In genomic region chr12:116662612-116663144, GRCh38 we compare ENCODE assay signal across 8 cellular contexts.
A peak's percentile ranks its signal among the peaks of the same experiment; 100 is the strongest.
DNase-seq lines count a peak whose midpoint lies in the region; ATAC-seq and TF ChIP-seq lines count a peak whose summit lies in the region.

No MANE protein-coding gene starts in this region.

- H2BK15ac ChIP-seq in IMR-90 (ENCODE audit: low read depth, low read length), result no peak overlapping the region

- no peak overlapping the region for H3K56ac ChIP-seq in IMR-90 (ENCODE audit: extremely low read depth, insufficient read depth, low read length)

- H3K4me2 ChIP-seq in IMR-90 (ENCODE audit: low read depth, low read length), result no peak overlapping the region; the same call in 1 of the 2 replicates

- no peak overlapping the region for H4K91ac ChIP-seq in IMR-90 (ENCODE audit: insufficient read depth, low read depth, low read length)

- TF ChIP-seq POLR2A in IMR-90 (IDR thresholded peaks at IDR 0.05; ENCODE audit: low read depth, low read length), result no peak

- H3K4me3 ChIP-seq in AG04450 (ENCODE audit: low read depth, low read length), result no peak overlapping the region
- no peak overlapping the region for H3K4me3 ChIP-seq in IMR-90 (ENCODE audit: insufficient read depth, low read depth, low read length)
- H3K4me3 ChIP-seq in ascending aorta, result no peak overlapping the region

- intact Hi-C loops in IMR-90 (cut with micrococcal nuclease) (no loop called here), ascending aorta (cut with DNase I) (no loop called here)

- no peak overlapping the region for H3K18ac ChIP-seq in IMR-90 (ENCODE audit: low read depth, low read length)

- H3K79me1 ChIP-seq in IMR-90 (ENCODE audit: low read depth in 1 of 2, low read length in 2 of 2), result no peaks in the 10 kb centered on the region

- dilution Hi-C loops in IMR-90 (cut with HindIII; ENCODE audit: low sequenced_read_pairs, unreplicated experiment), result no loop called here

- no peak overlapping the region for H3K9ac ChIP-seq in IMR-90 (ENCODE audit: low read depth, low read length)

- H3K23ac ChIP-seq in IMR-90 (ENCODE audit: low read depth, low read length), result no peak overlapping the region

- H3K27ac ChIP-seq in AG04450 (ENCODE audit: low read depth, low read length) (no peak overlapping the region), IMR-90 (ENCODE audit: insufficient read depth, low read length) (no peak overlapping the region), ascending aorta (no peak overlapping the region)

- peak; percentile 19; the same call in 1 of the 2 replicates for TF ChIP-seq CTCF in AG04450 (IDR thresholded peaks at IDR 0.05; ENCODE audit: low read depth, low read length)
- TF ChIP-seq CTCF in IMR-90 (conservative IDR thresholded peaks at IDR 0.05; ENCODE audit: low read depth, low read length), result no peak
- TF ChIP-seq CTCF in ascending aorta (IDR thresholded peaks at IDR 0.05), result no peak

- H3K36me3 ChIP-seq in IMR-90 (ENCODE audit: control insufficient read depth, insufficient read depth, low read length) (no peaks in the 10 kb centered on the region), ascending aorta (no peaks in the 10 kb centered on the region)

- CTCF ChIA-PET in AG04450 (lab: Charles Lee), result interaction anchor here (0.7 kb wide), 1 partner anchor 41 kb away, joined by 3 read pairs; no protein-coding TSS in a partner anchor
- CTCF ChIA-PET in IMR-90 (lab: Yijun Ruan, JAX), result no interaction called here

- no TSS peak for BruUV-seq in IMR-90 (replicated peaks; lab: Mats Ljungman, UMichigan)

- H3K4me1 ChIP-seq in IMR-90 (ENCODE audit: control insufficient read depth, insufficient read depth, low read length) (peaks cover 8% of the 10 kb centered on the region; the same call in 1 of the 2 replicates), ascending aorta (peaks cover 0 to 12% of the 10 kb centered on the region in 2 donors)

- no peak overlapping the region for H2BK20ac ChIP-seq in IMR-90 (ENCODE audit: low read depth, low read length)

- no peaks in the 10 kb centered on the region; the same call in 1 of the 2 replicates for H3K9me3 ChIP-seq in AG04450 (ENCODE audit: control insufficient read depth, insufficient read depth, low read length)
- H3K9me3 ChIP-seq in IMR-90 (ENCODE audit: control insufficient read depth, insufficient read depth, low read length), result no peaks in the 10 kb centered on the region
- no peaks in the 10 kb centered on the region for H3K9me3 ChIP-seq in ascending aorta

- H2BK120ac ChIP-seq in IMR-90 (ENCODE audit: low read depth, low read length), result no peak overlapping the region

- ATAC-seq in IMR-90 (ENCODE audit: low read depth) (peak; percentile 56), HG03457 (IDR thresholded peaks at IDR 0.05; ENCODE audit: unreplicated experiment) (no peak), HG03045 (IDR thresholded peaks at IDR 0.05; ENCODE audit: unreplicated experiment) (no peak)

- H4K5ac ChIP-seq in IMR-90 (ENCODE audit: low read depth, low read length), result no peak overlapping the region

- no peaks in the 10 kb centered on the region for H3K9me1 ChIP-seq in IMR-90 (ENCODE audit: insufficient read depth, low read length)

- no peak overlapping the region for H2AK5ac ChIP-seq in IMR-90 (ENCODE audit: low read depth, low read length)

- no peak overlapping the region for H3K4ac ChIP-seq in IMR-90 (ENCODE audit: low read depth, low read length)

- in situ Hi-C loops in IMR-90 (cut with MboI; ENCODE audit: low sequenced_read_pairs), result no loop called here

- POLR2A ChIA-PET in AG04450 (lab: Yijun Ruan, JAX), result no interaction called here
- POLR2A ChIA-PET in IMR-90 (lab: Charles Lee; ENCODE audit: unreplicated experiment), result no interaction called here

- H2BK5ac ChIP-seq in IMR-90 (ENCODE audit: low read depth, low read length, poor library complexity, severe bottlenecking), result no peak overlapping the region

- 11% methylated on average over 15 of the region's 21 CpGs; no CpG with 5 or more reads in 1 of the 2 experiments for WGBS in IMR-90 (ENCODE audit: extremely low coverage in 2 of 2, insufficient read length in 1 of 2), 2 experiments

- TF ChIP-seq RAD21 in IMR-90 (IDR thresholded peaks at IDR 0.05; ENCODE audit: low read length), result no peak

- H2AFZ ChIP-seq in IMR-90 (replicated peaks; ENCODE audit: low read length, poor library complexity), result peak overlapping the region; percentile 16

- H4K8ac ChIP-seq in IMR-90 (ENCODE audit: low read depth in 2 of 2, low read length in 2 of 2), result no peak overlapping the region

- no peak overlapping the region for H3K14ac ChIP-seq in IMR-90 (replicated peaks; ENCODE audit: low read depth, low read length)

- peak; percentile 6 for DNase-seq in AG04450 (ENCODE audit: low read depth, low spot score)
- peak; percentile 37 for DNase-seq in IMR-90
- peak; percentile 73 for DNase-seq in SK-N-DZ (ENCODE audit: low spot score)
- peak; percentile 6 for DNase-seq in kidney tubule cell (ENCODE audit: low spot score)
- DNase-seq in ascending aorta (ENCODE audit: low spot score in 2 of 2), result no peak
- no peak for DNase-seq in HPDE6-E6E7 (ENCODE audit: extremely low spot score)

- no peaks in the 10 kb centered on the region for H4K20me1 ChIP-seq in IMR-90 (ENCODE audit: insufficient read depth, low read length)

- H2AK9ac ChIP-seq in IMR-90 (replicated peaks; ENCODE audit: low read depth, low read length, poor library complexity), result no peak overlapping the region

- H3K27me3 ChIP-seq in AG04450 (ENCODE audit: control insufficient read depth, insufficient read depth, low read length) (peaks cover 10% of the 10 kb centered on the region), IMR-90 (ENCODE audit: control insufficient read depth, insufficient read depth, low read length) (peaks cover 15% of the 10 kb centered on the region), ascending aorta (no peaks in the 10 kb centered on the region)

TF ChIP-seq in IMR-90, 13 proteins besides CTCF, POLR2A, EP300 and RAD21:
- TF ChIP-seq MXI1 (IDR thresholded peaks at IDR 0.05; ENCODE audit: borderline replicate concordance, low read depth, low read length) (no peak), ELK1 (IDR thresholded peaks at IDR 0.05; ENCODE audit: borderline replicate concordance, low read depth, low read length) (no peak), USF2 (IDR thresholded peaks at IDR 0.05; ENCODE audit: low read depth, low read length) (no peak), MAZ (IDR thresholded peaks at IDR 0.05; ENCODE audit: borderline replicate concordance, low read depth, low read length) (no peak), MAFK (IDR thresholded peaks at IDR 0.05; ENCODE audit: low read depth, low read length) (no peak), FOS (IDR thresholded peaks at IDR 0.05; ENCODE audit: low read depth, low read length) (no peak), RCOR1 (IDR thresholded peaks at IDR 0.05; ENCODE audit: insufficient replicate concordance, low read length) (no peak), NFE2L2 (IDR thresholded peaks at IDR 0.05; ENCODE audit: low read depth, low read length) (no peak), CEBPB (IDR thresholded peaks at IDR 0.05; ENCODE audit: low read depth, low read length) (no peak), BHLHE40 (IDR thresholded peaks at IDR 0.05; ENCODE audit: low read depth, low read length) (no peak; the same call in 1 of the 2 replicates), SMC3 (IDR thresholded peaks at IDR 0.05; ENCODE audit: low read depth, low read length) (no peak), CHD1 (IDR thresholded peaks at IDR 0.05; ENCODE audit: low read depth, low read length) (no peak), RFX5 (IDR thresholded peaks at IDR 0.05; ENCODE audit: low read depth, low read length) (no peak)

Comparison
In these comparisons a context has a peak if more than half of its experiments do, and no peak if none do; other contexts are left out.
1. DNase-seq: peak in AG04450 (single experiment), IMR-90 (single experiment), SK-N-DZ (single experiment) and kidney tubule cell (single experiment); none in ascending aorta (0 of 2) and HPDE6-E6E7 (single experiment).